In the genomic region with DNA sequence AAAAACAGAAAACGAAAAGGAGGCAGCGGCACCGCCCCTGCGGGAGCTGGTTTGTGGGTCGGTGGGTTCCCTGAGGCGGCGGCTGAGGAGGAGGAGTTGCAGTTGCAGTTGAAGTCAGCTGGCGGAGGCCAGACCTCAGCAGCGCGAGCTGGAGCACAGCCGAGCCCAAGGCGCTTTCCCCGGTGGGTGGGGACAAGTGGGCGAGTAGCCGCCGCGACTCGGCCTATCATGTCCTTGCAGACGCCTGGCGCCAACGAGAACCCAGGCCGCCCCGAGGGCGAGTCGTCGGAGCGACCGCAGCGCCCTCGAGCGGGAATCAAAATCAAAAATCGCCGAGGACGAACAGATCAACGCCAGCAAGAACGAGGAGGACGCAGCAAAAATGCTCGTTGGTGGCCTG, we compare ENCODE assay signal across 22 cellular contexts. TPM values are rescaled to one million over a fixed set of nuclear protein-coding genes. Genes with fewer than 3 reads are reported as not detected.
DNase-seq lines count a peak whose midpoint lies in the region; FAIRE-seq and TF ChIP-seq lines count a peak whose summit lies in the region.
"Had no signal": no experiment of that assay in that cellular context is flagged by ENCODE, and none has a peak within 500 bp of the region (broad histone marks: within the 10 kb centered on the region; RNA-seq: fewer than 3 reads in every experiment).

No MANE protein-coding gene starts in this region.

- no peak for TF ChIP-seq POLR2A in testis (IDR thresholded peaks at IDR 0.05)

- intact Hi-C loops in kidney (cut with DNase I) = no loop called here
- intact Hi-C loops in testis (cut with DNase I; ENCODE audit: low total_unique reads) = no loop called here

- H3K36me3 ChIP-seq in BE2C (no peaks in the 10 kb centered on the region), kidney (ENCODE audit: control insufficient read depth in 1 of 2, insufficient read depth in 2 of 2, low read length in 2 of 2) (no peaks in the 10 kb centered on the region), testis (ENCODE audit: low read depth, missing control alignments) (no peaks in the 10 kb centered on the region)

- H3K9ac ChIP-seq in kidney (ENCODE audit: low read length in 2 of 2) = no peak overlapping the region

- H3K9me3 ChIP-seq in BE2C (no peaks in the 10 kb centered on the region; the same call in 1 of the 2 replicates), kidney (ENCODE audit: control insufficient read depth in 1 of 2, low read length in 2 of 2) (no peaks in the 10 kb centered on the region), testis (no peaks in the 10 kb centered on the region)

- FAIRE-seq in kidney (lab: Jason Lieb, UNC) = no peak
- FAIRE-seq: G401.6, GM12891, GM19239, H1 had no signal

- DNase-seq in BE2C = peak; percentile 24
- peak; percentile 81 for DNase-seq in NCI-H146 (lab: John Stamatoyannopoulos, UW)
- peak; percentile 73 for DNase-seq in kidney
- DNase-seq in testis = peak; percentile 40
- no peak for DNase-seq in SW480 (ENCODE audit: low spot score)
- no peak for DNase-seq in germinal center (ENCODE audit: low spot score)
- DNase-seq: C1 segment of cervical spinal cord; CD4-positive, CD25-positive, alpha-beta regulatory T cell; CD8-positive, alpha-beta memory T cell; COR-L47; DMS 273 treated with DMSO at 0.1 percent for 48 hours; DMS53; DND-41; EL; H9 had no signal

- H3K27me3 ChIP-seq in BE2C (no peaks in the 10 kb centered on the region; the same call in 1 of the 2 replicates), testis (no peaks in the 10 kb centered on the region)

- 46 to 74% methylated on average over 30 to 38 of the region's 38 CpGs for WGBS in testis, 2 donors

- no peak overlapping the region for H3K4me3 ChIP-seq in BE2C (ENCODE audit: low read depth, low read length)
- no peak overlapping the region for H3K4me3 ChIP-seq in kidney (ENCODE audit: low read length in 2 of 2)
- peak overlapping the region; percentile 36 to 37 for H3K4me3 ChIP-seq in testis

- H3K4me1 ChIP-seq in BE2C (no peaks in the 10 kb centered on the region), kidney (ENCODE audit: control insufficient read depth in 1 of 2, insufficient read depth in 1 of 2, low read depth in 1 of 2, low read length in 2 of 2) (no peaks in the 10 kb centered on the region), testis (no peaks in the 10 kb centered on the region)

- H3K27ac ChIP-seq in kidney (ENCODE audit: low read depth in 2 of 2, low read length in 2 of 2) (no peak overlapping the region), testis (no peak overlapping the region)

- TF ChIP-seq CTCF in BE2C (IDR thresholded peaks at IDR 0.05; ENCODE audit: low read depth, low read length) (no peak), kidney (IDR thresholded peaks at IDR 0.05; ENCODE audit: borderline replicate concordance, extremely low read depth, insufficient read depth) (no peak), testis (IDR thresholded peaks at IDR 0.05) (no peak)

RNA-seq across cellular contexts. Expression of a gene that starts 12.7 kb away (rescaled TPM):
- polyA plus RNA-seq in BE2C (2012; ENCODE audit: insufficient read depth, insufficient read length, low read depth) = not detected
- 6.3 TPM for total RNA-seq in kidney
- polyA plus RNA-seq in kidney (ENCODE audit: insufficient read depth, low read depth, low replicate concordance) = 5.3 TPM
- total RNA-seq in testis = 1 to 10 TPM; 2.7 to 3.2 TPM
- 2.9 TPM for polyA plus RNA-seq in testis (ENCODE audit: insufficient read depth, low read depth, low replicate concordance)
- total RNA-seq: A172; B cell; CD4-positive, CD25-positive, alpha-beta regulatory T cell; CD8-positive, alpha-beta memory T cell; H1; H9; HT-29 had no signal
- polyA plus RNA-seq: CD4-positive, CD25-positive, alpha-beta regulatory T cell; CD8-positive, alpha-beta memory T cell had no signal

RNA-seq across cellular contexts. Expression of a gene that starts 18.5 kb away (rescaled TPM):
- polyA plus RNA-seq in BE2C (2012; ENCODE audit: insufficient read depth, insufficient read length, low read depth) = 0.23 TPM
- 20.0 TPM for total RNA-seq in kidney
- polyA plus RNA-seq in kidney (ENCODE audit: insufficient read depth, low read depth, low replicate concordance) = 0.43 TPM
- total RNA-seq in testis = 1 to 10 TPM; 1.9 to 4.4 TPM
- 4.8 TPM for polyA plus RNA-seq in testis (ENCODE audit: insufficient read depth, low read depth, low replicate concordance)
- total RNA-seq: A172, H9, HT-29 had no signal
- polyA plus RNA-seq: CD8-positive, alpha-beta memory T cell had no signal

Comparison
In these comparisons a context has a peak if more than half of its experiments do, and no peak if none do; other contexts are left out.
1. DNase-seq: peak in BE2C (single experiment), NCI-H146 (single experiment), kidney (single experiment) and testis (single experiment); none in SW480 (single experiment) and germinal center (single experiment).
2. H3K4me3 ChIP-seq: peak in testis (2 of 2); none in BE2C (single experiment) and kidney (0 of 2).